Comparison of ENCODE assay signal across 1 cellular context in genomic region chr9:41229408-41230401, GRCh38.
TF ChIP-seq lines count a peak whose summit lies in the region.

No MANE protein-coding gene starts in this region.

TF ChIP-seq in K562, 482 proteins besides CTCF, POLR2A, EP300 and RAD21 (continued from another document):
- no peak for TF ChIP-seq PREB (CRISPR knock-in tag; IDR thresholded peaks at IDR 0.05)
- no peak for TF ChIP-seq KDM1A (IDR thresholded peaks at IDR 0.05)
- TF ChIP-seq MCM5 (IDR thresholded peaks at IDR 0.05; ENCODE audit: low read depth), result no peak
- no peak for TF ChIP-seq BRCA1 (IDR thresholded peaks at IDR 0.05)
- 0 out of 2 replicates have a peak, but pooled peaks have one; percentile 23 for TF ChIP-seq BRCA1 (CRISPR knock-in tag; IDR thresholded peaks at IDR 0.05)
- TF ChIP-seq ZNF124 (CRISPR knock-in tag; IDR thresholded peaks at IDR 0.05), result no peak
- no peak for TF ChIP-seq MEF2A (IDR thresholded peaks at IDR 0.05; ENCODE audit: control insufficient read depth, low read depth, low read length)
- TF ChIP-seq RAD51 (IDR thresholded peaks at IDR 0.05; ENCODE audit: borderline replicate concordance, low read depth), result no peak
- 0 out of 2 replicates have a peak, but pooled peaks have one; percentile 36 for TF ChIP-seq THAP12 (CRISPR knock-in tag; IDR thresholded peaks at IDR 0.05)
- no peak for TF ChIP-seq MCM3 (IDR thresholded peaks at IDR 0.05)
- TF ChIP-seq FOXO4 (CRISPR knock-in tag; IDR thresholded peaks at IDR 0.05), result no peak
- no peak for TF ChIP-seq RBM14 (IDR thresholded peaks at IDR 0.05; ENCODE audit: borderline replicate concordance, insufficient read depth, low read depth, low read length)
- TF ChIP-seq USF1 (CRISPR knock-in tag; IDR thresholded peaks at IDR 0.05), result peak; percentile 13; the same call in 1 of the 2 replicates
- TF ChIP-seq MAFG (tag; conservative IDR thresholded peaks at IDR 0.05), result no peak
- no peak for TF ChIP-seq RHOXF2B (CRISPR knock-in tag; conservative IDR thresholded peaks at IDR 0.05)
- TF ChIP-seq SAFB (IDR thresholded peaks at IDR 0.05; ENCODE audit: borderline replicate concordance, low read depth, low read length), result no peak
- TF ChIP-seq NBN (IDR thresholded peaks at IDR 0.05; ENCODE audit: low read depth), result no peak
- no peak for TF ChIP-seq CUX1 (CRISPR knock-in tag; IDR thresholded peaks at IDR 0.05)
- no peak for TF ChIP-seq ZFP36 (IDR thresholded peaks at IDR 0.05; ENCODE audit: low read depth, low read length, partially characterized antibody)
- no peak for TF ChIP-seq ZNF253 (CRISPR knock-in tag; conservative IDR thresholded peaks at IDR 0.05)
- TF ChIP-seq ZNF121 (CRISPR knock-in tag; conservative IDR thresholded peaks at IDR 0.05), result no peak
- no peak for TF ChIP-seq SMARCE1 (IDR thresholded peaks at IDR 0.05)
- no peak for TF ChIP-seq BDP1 (IDR thresholded peaks at IDR 0.05; ENCODE audit: insufficient read depth, insufficient read length)
- TF ChIP-seq GABPB2 (CRISPR knock-in tag; conservative IDR thresholded peaks at IDR 0.05), result no peak
- no peak for TF ChIP-seq ZNF57 (CRISPR knock-in tag; IDR thresholded peaks at IDR 0.05)
- TF ChIP-seq PHF20 (IDR thresholded peaks at IDR 0.05; ENCODE audit: partially characterized antibody), result no peak
- TF ChIP-seq TAF9B (IDR thresholded peaks at IDR 0.05; ENCODE audit: partially characterized antibody), result no peak
- no peak for TF ChIP-seq SMAD2 (IDR thresholded peaks at IDR 0.05; ENCODE audit: low read depth, low read length)
